ENCODE assay signal across 27 cellular contexts in genomic region chr7:116505278-116505677, GRCh38. TPM values are rescaled to one million over a fixed set of nuclear protein-coding genes. Genes with fewer than 3 reads are reported as not detected.
DNase-seq lines count a peak whose midpoint lies in the region; ATAC-seq, FAIRE-seq and TF ChIP-seq lines count a peak whose summit lies in the region.
"Had no signal": no experiment of that assay in that cellular context is flagged by ENCODE, and none has a peak within 500 bp of the region (broad histone marks: within the 10 kb centered on the region; RNA-seq: fewer than 3 reads in every experiment).

No MANE protein-coding gene starts in this region.

- H3K4me1 ChIP-seq in right atrium auricular region (peaks cover 0 to 35% of the 10 kb centered on the region in 2 donors), muscle layer of colon (ENCODE audit: insufficient read depth, low read length) (peaks cover 21% of the 10 kb centered on the region), pancreas (peaks cover 0 to 21% (median 18%) of the 10 kb centered on the region in 3 donors)
- H3K4me1 ChIP-seq: BE2C, uterus had no signal

- intact Hi-C loops in cardiac septum (cut with DNase I), result no loop called here
- intact Hi-C loops in pancreas (cut with DNase I), result no loop called here

- H3K4me3 ChIP-seq in right atrium auricular region (no peak overlapping the region), coronary artery (peak overlapping the region; percentile 52), muscle layer of colon (ENCODE audit: low read depth in 1 of 2, low read length in 2 of 2) (no peak overlapping the region), pancreas (no peak overlapping the region)
- H3K4me3 ChIP-seq: body of pancreas, GM23338, SJSA1, smooth muscle cell, uterus had no signal

- DNase-seq in right atrium auricular region (ENCODE audit: low spot score) (no peak), cardiac septum (ENCODE audit: low spot score) (no peak), coronary artery (ENCODE audit: low spot score) (no peak), SW 1271 (lab: John Stamatoyannopoulos, UW) (no peak), pancreas (no peak)
- DNase-seq in activated T-cell treated with anti-CD3 and anti-CD28 coated beads, Interleukin-2, amount 50 U/mL, for 48 hours, result no peak
- DNase-seq: ACHN; activated CD4-positive, alpha-beta T cell treated with anti-CD3 and anti-CD28 coated beads, Interleukin-2, amount 50 U/mL, for 48 hours; activated CD8-positive, alpha-beta memory T cell treated with anti-CD3 and anti-CD28 coated beads, Interleukin-2, amount 50 U/mL, for 4 hours; activated naive CD4-positive, alpha-beta T cell treated with anti-CD3 and anti-CD28 coated beads for 36 hours; BE2C; body of pancreas; CD8-positive, alpha-beta T cell; islet precursor cell; NCI-H1092 treated with DMSO at 0.1 percent for 48 hours; NCI-H1694 treated with DMSO at 0.1 percent for 48 hours; occipital lobe; stimulated activated naive CD4-positive, alpha-beta T cell; uterus had no signal

- no peak for TF ChIP-seq CTCF in right atrium auricular region (IDR thresholded peaks at IDR 0.05)
- no peak for TF ChIP-seq CTCF in coronary artery (IDR thresholded peaks at IDR 0.05)
- TF ChIP-seq CTCF in pancreas (IDR thresholded peaks at IDR 0.05), result no peak

- H3K27me3 ChIP-seq in right atrium auricular region (no peaks in the 10 kb centered on the region), muscle layer of colon (ENCODE audit: control insufficient read depth in 1 of 2, insufficient read depth in 2 of 2, low read length in 2 of 2) (no peaks in the 10 kb centered on the region), pancreas (no peaks in the 10 kb centered on the region)
- H3K27me3 ChIP-seq: body of pancreas, SJSA1, uterus had no signal

- FAIRE-seq in pancreas (lab: Jason Lieb, UNC), result no peak
- FAIRE-seq: endothelial cell of umbilical vein had no signal

- ATAC-seq in GM21390 (IDR thresholded peaks at IDR 0.05; ENCODE audit: unreplicated experiment) (no peak), pancreas (no peak)
- ATAC-seq: body of pancreas; CD8-positive, alpha-beta T cell; GM23338; natural killer cell treated with Interleukin-12 subunit alpha and Interleukin-12 subunit beta and Interleukin-15 and Interleukin-18, amount 100 ng/mL, for 72 hours had no signal

- H3K9me3 ChIP-seq in right atrium auricular region, result no peaks in the 10 kb centered on the region
- H3K9me3 ChIP-seq in muscle layer of colon (ENCODE audit: low read length), result no peaks in the 10 kb centered on the region
- no peaks in the 10 kb centered on the region for H3K9me3 ChIP-seq in pancreas
- H3K9me3 ChIP-seq: BE2C, body of pancreas, SJSA1, uterus had no signal

- H3K9ac ChIP-seq in muscle layer of colon (ENCODE audit: low read length), result no peak overlapping the region

- H3K36me3 ChIP-seq in right atrium auricular region, result peaks cover 21% of the 10 kb centered on the region
- H3K36me3 ChIP-seq in muscle layer of colon (ENCODE audit: insufficient read depth, low read length), result peaks cover 18% of the 10 kb centered on the region
- H3K36me3 ChIP-seq in pancreas, result no peaks in the 10 kb centered on the region
- H3K36me3 ChIP-seq: BE2C, uterus had no signal

- peak overlapping the region; percentile 98 for H3K27ac ChIP-seq in right atrium auricular region
- peak overlapping the region; percentile 52 to 61 for H3K27ac ChIP-seq in coronary artery
- H3K27ac ChIP-seq in muscle layer of colon (ENCODE audit: low read depth, low read length), result peak overlapping the region; percentile 25
- H3K27ac ChIP-seq in pancreas, result no peak overlapping the region
- H3K27ac ChIP-seq: body of pancreas, SJSA1 had no signal

- WGBS in pancreas, 2 donors, result 94% methylated on average over 2 of the region's 2 CpGs

RNA-seq across cellular contexts. Expression of gene CAV2, which starts 5.7 kb away (rescaled TPM):
- total RNA-seq in right atrium auricular region (100 to 1,000 TPM; 180 to 278 TPM), cardiac septum (311 TPM), pancreas (10 to 100 TPM; 15.0 to 27.6 (median 25.8) TPM)
- polyA plus RNA-seq in pancreas, result 10 to 100 TPM; 18.5 to 26.6 TPM
- total RNA-seq: activated naive CD4-positive, alpha-beta T cell treated with anti-CD3 and anti-CD28 coated beads for 36 hours; CD8-positive, alpha-beta T cell; natural killer cell treated with Interleukin-12 subunit alpha and Interleukin-12 subunit beta and Interleukin-15 and Interleukin-18, amount 100 ng/mL, for 72 hours; T-helper 1 cell treated with Interleukin-12 subunit alpha and Interleukin-12 subunit beta and Interleukin-4 antibody, amounts not matched to agents 30 ng/mL and 1 ng/mL, for 36 hours had no signal

RNA-seq across cellular contexts. Expression of gene CAV1, which starts 19.6 kb away (rescaled TPM):
- total RNA-seq in right atrium auricular region (100 to 1,000 TPM; 396 to 398 TPM), cardiac septum (311 TPM), pancreas (10 to 100 TPM in 4 of 6 donors, 1 to 10 TPM in 2; 4.6 to 15.9 (median 11.2) TPM)
- polyA plus RNA-seq in pancreas, result 10 to 100 TPM in 1 of 2 donors, 1 to 10 TPM in 1; 9.7 to 19.5 TPM
- total RNA-seq: CD8-positive, alpha-beta T cell; natural killer cell treated with Interleukin-12 subunit alpha and Interleukin-12 subunit beta and Interleukin-15 and Interleukin-18, amount 100 ng/mL, for 72 hours had no signal

Comparison
In these comparisons a context has a peak if more than half of its experiments do, and no peak if none do; other contexts are left out.
1. H3K27ac ChIP-seq: peak in right atrium auricular region (2 of 2), coronary artery (2 of 2) and muscle layer of colon (single experiment); none in pancreas (0 of 4).
2. RNA of gene CAV2, which starts 5.7 kb away (total RNA-seq): 311 TPM in cardiac septum (single experiment) and 180 to 278 TPM in right atrium auricular region; 15.0 to 27.6 TPM in pancreas; every median in the first group is over 4 times any median in the second.
3. RNA of gene CAV1, which starts 19.6 kb away (total RNA-seq): 396 to 398 TPM in right atrium auricular region and 311 TPM in cardiac septum (single experiment); 4.6 to 15.9 TPM in pancreas; every median in the first group is over 10 times any median in the second.